ENCODE assay signal across 17 cellular contexts in the genomic region with DNA sequence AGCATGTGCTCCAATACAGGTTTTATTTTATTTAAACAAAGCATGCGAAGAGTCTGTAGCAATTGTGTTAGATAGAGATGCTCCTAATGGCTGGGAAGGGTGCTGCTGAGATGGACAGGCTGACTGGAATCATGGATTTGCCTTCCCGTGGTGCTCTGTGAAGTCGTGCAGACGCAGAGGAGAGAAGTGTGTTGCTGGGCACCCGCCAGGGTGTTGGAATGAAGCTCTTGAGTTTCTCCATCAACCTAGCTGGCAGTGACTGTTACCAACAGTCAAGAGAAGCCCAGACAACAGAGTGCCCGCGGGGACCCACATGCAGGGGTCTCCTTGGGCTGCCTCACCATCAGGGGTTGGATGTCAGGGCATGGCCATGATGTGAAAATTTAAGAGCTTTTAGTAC.
DNase-seq lines count a peak whose midpoint lies in the region; ATAC-seq and TF ChIP-seq lines count a peak whose summit lies in the region.
"Had no signal": no experiment of that assay in that cellular context is flagged by ENCODE, and none has a peak within 500 bp of the region (broad histone marks: within the 10 kb centered on the region; RNA-seq: fewer than 3 reads in every experiment).

No MANE protein-coding gene starts in this region.

- ATAC-seq in Right ventricle myocardium inferior (peak; percentile 42), left cardiac atrium (peak in 1 of 2 donors; percentile 50), T-cell (replicated peaks in 1 of 4) (no peak)
- ATAC-seq: HepG2 had no signal

- H3F3A ChIP-seq in SK-N-SH (replicated peaks; ENCODE audit: insufficient read depth) = peaks cover 3% of the 10 kb centered on the region

- 77% methylated on average over 5 of the region's 7 CpGs for WGBS in SK-N-SH (ENCODE audit: low lambda C conversion rate)

- H3K9me3 ChIP-seq in SK-N-SH = no peaks in the 10 kb centered on the region
- H3K9me3 ChIP-seq: BLaER1 had no signal

- no peaks in the 10 kb centered on the region for H3K4me1 Mint-ChIP-seq in neural crest cell
- no peaks in the 10 kb centered on the region for H3K4me1 Mint-ChIP-seq in T-cell
- H3K4me1 Mint-ChIP-seq: CD14-positive monocyte; CD4-positive, alpha-beta memory T cell; H9 had no signal

- H3K27ac ChIP-seq in SK-N-SH (ENCODE audit: low read depth in 2 of 2, low read length in 1 of 2) = no peak overlapping the region
- H3K27ac ChIP-seq: BLaER1 had no signal

- no peaks in the 10 kb centered on the region for H3K9me3 Mint-ChIP-seq in neural crest cell
- no peaks in the 10 kb centered on the region for H3K9me3 Mint-ChIP-seq in T-cell
- H3K9me3 Mint-ChIP-seq: CD4-positive, alpha-beta memory T cell; H9 had no signal

- TF ChIP-seq CTCF in neural crest cell (conservative IDR thresholded peaks at IDR 0.05) (no peak), SK-N-SH (IDR thresholded peaks at IDR 0.05) (no peak)

- no peak for TF ChIP-seq EP300 in SK-N-SH (IDR thresholded peaks at IDR 0.05; ENCODE audit: borderline replicate concordance in 1 of 2, low read depth in 1 of 2, low read length in 1 of 2)

- H3K4me2 ChIP-seq in SK-N-SH = no peak overlapping the region
- H3K4me2 ChIP-seq: BLaER1 had no signal

- DNase-seq in Right ventricle myocardium inferior (ENCODE audit: missing footprints) = no peak
- no peak for DNase-seq in cardiac septum (ENCODE audit: low spot score)
- peak; percentile 45 for DNase-seq in left cardiac atrium
- DNase-seq in neural crest cell (ENCODE audit: low read depth, low spot score) = no peak
- DNase-seq in T-cell = no peak
- no peak for DNase-seq in HT-29 (ENCODE audit: low spot score)
- no peak for DNase-seq in SK-N-SH
- DNase-seq: 8988T; CD4-positive, alpha-beta memory T cell; DMS153; DMS79; GDM1; GOT3; H9 had no signal

- no peak overlapping the region for H3K9ac ChIP-seq in SK-N-SH
- H3K9ac ChIP-seq: BLaER1 had no signal

- H3K4me3 Mint-ChIP-seq in neural crest cell (no peak overlapping the region), T-cell (no peak overlapping the region)
- H3K4me3 Mint-ChIP-seq: CD14-positive monocyte; CD4-positive, alpha-beta memory T cell; H9 had no signal

- H3K9me2 ChIP-seq in SK-N-SH = no peaks in the 10 kb centered on the region

- no peaks in the 10 kb centered on the region for H3K4me1 ChIP-seq in SK-N-SH (ENCODE audit: control insufficient read depth in 1 of 2, insufficient read depth in 2 of 2, low read depth in 1 of 2, low read length in 1 of 2)

- H3K27ac Mint-ChIP-seq in neural crest cell (ENCODE audit: unreplicated experiment) (peak overlapping the region; percentile 84), T-cell (no peak overlapping the region)
- H3K27ac Mint-ChIP-seq: CD4-positive, alpha-beta memory T cell had no signal

- H4K20me1 ChIP-seq in SK-N-SH (ENCODE audit: insufficient read depth) = no peaks in the 10 kb centered on the region
- H4K20me1 ChIP-seq: BLaER1 had no signal

- H3K79me2 ChIP-seq in SK-N-SH (ENCODE audit: insufficient read depth) = no peaks in the 10 kb centered on the region

- H3K36me3 Mint-ChIP-seq in neural crest cell (ENCODE audit: low read depth) = no peaks in the 10 kb centered on the region
- H3K36me3 Mint-ChIP-seq in T-cell = no peaks in the 10 kb centered on the region
- H3K36me3 Mint-ChIP-seq: CD14-positive monocyte; CD4-positive, alpha-beta memory T cell had no signal

- H2AFZ ChIP-seq in SK-N-SH (ENCODE audit: low read depth) = no peak overlapping the region

- TF ChIP-seq RAD21 in SK-N-SH (IDR thresholded peaks at IDR 0.05; ENCODE audit: low read length) = no peak

- POLR2A ChIA-PET in T-cell (lab: Charles Lee) (no interaction called here), SK-N-SH (lab: Yijun Ruan, JAX) (interaction anchor here (1.0 kb wide), 1 partner anchor 14 kb away, joined by 4 read pairs; no protein-coding TSS in a partner anchor)

- H3K4me3 ChIP-seq in SK-N-SH (ENCODE audit: low read depth in 2 of 2, low read length in 1 of 2) = no peak overlapping the region
- H3K4me3 ChIP-seq: BLaER1 had no signal

- intact Hi-C loops in Right ventricle myocardium inferior (cut with DNase I) (no loop called here), cardiac septum (cut with DNase I) (no loop called here), left cardiac atrium (cut with DNase I) (no loop called here)

- H3K36me3 ChIP-seq in SK-N-SH (replicated peaks in 1 of 2; ENCODE audit: control insufficient read depth in 1 of 2, insufficient read depth in 2 of 2, low read length in 1 of 2) = no peaks in the 10 kb centered on the region
- H3K36me3 ChIP-seq: BLaER1 had no signal

- CTCF ChIA-PET in T-cell (lab: Charles Lee) (no interaction called here), SK-N-SH (lab: Yijun Ruan, JAX) (interaction anchor here (1.4 kb wide), 1 partner anchor 74 kb away, joined by 5 read pairs; no protein-coding TSS in a partner anchor)

- H3K27me3 Mint-ChIP-seq in neural crest cell (ENCODE audit: low read depth) (no peaks in the 10 kb centered on the region), T-cell (peaks cover 25 to 35% of the 10 kb centered on the region in 2 donors)

- H3K27me3 ChIP-seq in SK-N-SH (ENCODE audit: insufficient read depth) = no peaks in the 10 kb centered on the region
- H3K27me3 ChIP-seq: BLaER1 had no signal

TF ChIP-seq in SK-N-SH, 30 proteins besides CTCF, POLR2A, EP300 and RAD21:
- no peak for TF ChIP-seq NRF1 (IDR thresholded peaks at IDR 0.05; ENCODE audit: low read depth, low read length)
- no peak for TF ChIP-seq JUND (IDR thresholded peaks at IDR 0.05)
- no peak for TF ChIP-seq POLR2AphosphoS5 (IDR thresholded peaks at IDR 0.05; ENCODE audit: low read depth, low read length)
- TF ChIP-seq GABPA (IDR thresholded peaks at IDR 0.05; ENCODE audit: low read depth) = no peak
- no peak for TF ChIP-seq FOXJ3 (CRISPR knock-in tag; IDR thresholded peaks at IDR 0.05)
- no peak for TF ChIP-seq SIN3A (IDR thresholded peaks at IDR 0.05; ENCODE audit: borderline replicate concordance, low read depth, low read length)
- no peak for TF ChIP-seq FOSL2 (IDR thresholded peaks at IDR 0.05; ENCODE audit: borderline replicate concordance, low read depth)
- TF ChIP-seq, protein P1, sequence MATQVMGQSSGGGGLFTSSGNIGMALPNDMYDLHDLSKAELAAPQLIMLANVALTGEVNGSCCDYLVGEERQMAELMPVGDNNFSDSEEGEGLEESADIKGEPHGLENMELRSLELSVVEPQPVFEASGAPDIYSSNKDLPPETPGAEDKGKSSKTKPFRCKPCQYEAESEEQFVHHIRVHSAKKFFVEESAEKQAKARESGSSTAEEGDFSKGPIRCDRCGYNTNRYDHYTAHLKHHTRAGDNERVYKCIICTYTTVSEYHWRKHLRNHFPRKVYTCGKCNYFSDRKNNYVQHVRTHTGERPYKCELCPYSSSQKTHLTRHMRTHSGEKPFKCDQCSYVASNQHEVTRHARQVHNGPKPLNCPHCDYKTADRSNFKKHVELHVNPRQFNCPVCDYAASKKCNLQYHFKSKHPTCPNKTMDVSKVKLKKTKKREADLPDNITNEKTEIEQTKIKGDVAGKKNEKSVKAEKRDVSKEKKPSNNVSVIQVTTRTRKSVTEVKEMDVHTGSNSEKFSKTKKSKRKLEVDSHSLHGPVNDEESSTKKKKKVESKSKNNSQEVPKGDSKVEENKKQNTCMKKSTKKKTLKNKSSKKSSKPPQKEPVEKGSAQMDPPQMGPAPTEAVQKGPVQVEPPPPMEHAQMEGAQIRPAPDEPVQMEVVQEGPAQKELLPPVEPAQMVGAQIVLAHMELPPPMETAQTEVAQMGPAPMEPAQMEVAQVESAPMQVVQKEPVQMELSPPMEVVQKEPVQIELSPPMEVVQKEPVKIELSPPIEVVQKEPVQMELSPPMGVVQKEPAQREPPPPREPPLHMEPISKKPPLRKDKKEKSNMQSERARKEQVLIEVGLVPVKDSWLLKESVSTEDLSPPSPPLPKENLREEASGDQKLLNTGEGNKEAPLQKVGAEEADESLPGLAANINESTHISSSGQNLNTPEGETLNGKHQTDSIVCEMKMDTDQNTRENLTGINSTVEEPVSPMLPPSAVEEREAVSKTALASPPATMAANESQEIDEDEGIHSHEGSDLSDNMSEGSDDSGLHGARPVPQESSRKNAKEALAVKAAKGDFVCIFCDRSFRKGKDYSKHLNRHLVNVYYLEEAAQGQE (IDR thresholded peaks at IDR 0.05; ENCODE audit: low read depth, low read length) = no peak
- TF ChIP-seq CHD2 (IDR thresholded peaks at IDR 0.05; ENCODE audit: low read length, partially characterized antibody) = no peak
- no peak for TF ChIP-seq RFX5 (IDR thresholded peaks at IDR 0.05; ENCODE audit: low read length)
